15 cellular contexts compared by ENCODE assay signal in genomic region chr15:91336691-91337090, GRCh38.
DNase-seq lines count a peak whose midpoint lies in the region; ATAC-seq and TF ChIP-seq lines count a peak whose summit lies in the region.
"Had no signal": no experiment of that assay in that cellular context is flagged by ENCODE, and none has a peak within 500 bp of the region (broad histone marks: within the 10 kb centered on the region; RNA-seq: fewer than 3 reads in every experiment).

No MANE protein-coding gene starts in this region.

- no peak for DNase-seq in activated naive CD4-positive, alpha-beta T cell treated with anti-CD3 and anti-CD28 coated beads, Interleukin-2, amount 10 ng/mL, durations not matched to agents 7 days and 5 days
- DNase-seq in activated naive CD4-positive, alpha-beta T cell (lab: John Stamatoyannopoulos, UW) = no peak
- DNase-seq in T-helper 17 cell = no peak
- no peak for DNase-seq in left lung
- DNase-seq in head of caudate nucleus = no peak
- DNase-seq in DMS153 (lab: John Stamatoyannopoulos, UW) = no peak
- no peak for DNase-seq in psoas muscle
- DNase-seq: ACHN; CD4-positive, alpha-beta T cell; DMS79 treated with DMSO at 0.1 percent for 48 hours; EL; GOT3; H9 had no signal

- H3K36me3 ChIP-seq in KOPT-K1 (ENCODE audit: insufficient read depth, low read length) (no peaks in the 10 kb centered on the region), left lung (no peaks in the 10 kb centered on the region), psoas muscle (ENCODE audit: insufficient read depth in 1 of 2, low read depth in 1 of 2) (no peaks in the 10 kb centered on the region)
- H3K36me3 ChIP-seq: BLaER1 treated with 17β-estradiol and CSF1 and Interleukin-3, amounts not matched to agents 10 nM and 100 nM had no signal

- peak overlapping the region; percentile 65 for H3K27ac Mint-ChIP-seq in activated naive CD4-positive, alpha-beta T cell treated with anti-CD3 and anti-CD28 coated beads, Interleukin-2, amount 10 ng/mL, durations not matched to agents 7 days and 5 days
- H3K27ac Mint-ChIP-seq in T-helper 17 cell = peak overlapping the region; percentile 6
- H3K27ac Mint-ChIP-seq: CD4-positive, alpha-beta T cell; H9 had no signal

- H3K4me3 Mint-ChIP-seq in activated naive CD4-positive, alpha-beta T cell treated with anti-CD3 and anti-CD28 coated beads, Interleukin-2, amount 10 ng/mL, durations not matched to agents 7 days and 5 days = no peak overlapping the region
- H3K4me3 Mint-ChIP-seq in T-helper 17 cell = peak overlapping the region; percentile 13
- H3K4me3 Mint-ChIP-seq: CD4-positive, alpha-beta T cell; H9 had no signal

- H3K27ac ChIP-seq in KOPT-K1 (ENCODE audit: low read depth, low read length, poor library complexity, severe bottlenecking) (peak overlapping the region; percentile 45), left lung (no peak overlapping the region), psoas muscle (no peak overlapping the region)
- H3K27ac ChIP-seq: BLaER1 treated with 17β-estradiol and CSF1 and Interleukin-3, amounts not matched to agents 10 nM and 100 nM had no signal

- H3K9me3 Mint-ChIP-seq in activated naive CD4-positive, alpha-beta T cell treated with anti-CD3 and anti-CD28 coated beads, Interleukin-2, amount 10 ng/mL, durations not matched to agents 7 days and 5 days = no peaks in the 10 kb centered on the region
- H3K9me3 Mint-ChIP-seq: CD4-positive, alpha-beta T cell; H9 had no signal

- H3K27me3 Mint-ChIP-seq in activated naive CD4-positive, alpha-beta T cell treated with anti-CD3 and anti-CD28 coated beads, Interleukin-2, amount 10 ng/mL, durations not matched to agents 7 days and 5 days = peaks cover 7% of the 10 kb centered on the region
- H3K27me3 Mint-ChIP-seq in T-helper 17 cell = peaks cover 8% of the 10 kb centered on the region

- peaks cover 0 to 42% of the 10 kb centered on the region in 2 donors for H3K27me3 ChIP-seq in left lung
- H3K27me3 ChIP-seq in psoas muscle (ENCODE audit: insufficient read depth in 3 of 3, low read length in 2 of 3) = no peaks in the 10 kb centered on the region
- H3K27me3 ChIP-seq: BLaER1 treated with 17β-estradiol and CSF1 and Interleukin-3, amounts not matched to agents 10 nM and 100 nM had no signal

- H3K4me1 ChIP-seq in left lung (no peaks in the 10 kb centered on the region), psoas muscle (no peaks in the 10 kb centered on the region)

- H3K36me3 Mint-ChIP-seq in activated naive CD4-positive, alpha-beta T cell treated with anti-CD3 and anti-CD28 coated beads, Interleukin-2, amount 10 ng/mL, durations not matched to agents 7 days and 5 days = peaks cover 6% of the 10 kb centered on the region
- peaks cover 2% of the 10 kb centered on the region for H3K36me3 Mint-ChIP-seq in T-helper 17 cell (ENCODE audit: low read depth)

- no peak for ATAC-seq in T-helper 17 cell
- ATAC-seq in left lung = peak; percentile 81
- no peak for ATAC-seq in psoas muscle

- no peak for TF ChIP-seq CTCF in left lung (IDR thresholded peaks at IDR 0.05)
- TF ChIP-seq CTCF in psoas muscle (IDR thresholded peaks at IDR 0.05) = no peak

- CTCF ChIA-PET in activated naive CD4-positive, alpha-beta T cell treated with anti-CD3 and anti-CD28 coated beads, Interleukin-2, amount 10 ng/mL, durations not matched to agents 7 days and 5 days (lab: Charles Lee) = no interaction called here

- WGBS in psoas muscle, 3 donors = 54 to 62% (median 58%) methylated on average over 3 of the region's 3 CpGs

- intact Hi-C loops in left lung (cut with DNase I) = no loop called here
- intact Hi-C loops in head of caudate nucleus (cut with DNase I) = no loop called here
- intact Hi-C loops in psoas muscle (cut with DNase I) = no loop called here

- H3K9me3 ChIP-seq in KOPT-K1 (ENCODE audit: insufficient read depth, low read length, poor library complexity, severe bottlenecking) = no peaks in the 10 kb centered on the region
- H3K9me3 ChIP-seq in T-helper 17 cell (ENCODE audit: control insufficient read depth, low read length, poor library complexity, severe bottlenecking) = no peaks in the 10 kb centered on the region
- H3K9me3 ChIP-seq in left lung = no peaks in the 10 kb centered on the region
- H3K9me3 ChIP-seq in psoas muscle = no peaks in the 10 kb centered on the region

- H3K4me1 Mint-ChIP-seq in activated naive CD4-positive, alpha-beta T cell treated with anti-CD3 and anti-CD28 coated beads, Interleukin-2, amount 10 ng/mL, durations not matched to agents 7 days and 5 days = peaks cover 40% of the 10 kb centered on the region
- H3K4me1 Mint-ChIP-seq in T-helper 17 cell = peaks cover 15% of the 10 kb centered on the region

- H3K4me3 ChIP-seq in left lung (no peak overlapping the region), psoas muscle (no peak overlapping the region)
- H3K4me3 ChIP-seq: BLaER1 treated with 17β-estradiol and CSF1 and Interleukin-3, amounts not matched to agents 10 nM and 100 nM had no signal
